16 cellular contexts compared by ENCODE assay signal in the genomic region with DNA sequence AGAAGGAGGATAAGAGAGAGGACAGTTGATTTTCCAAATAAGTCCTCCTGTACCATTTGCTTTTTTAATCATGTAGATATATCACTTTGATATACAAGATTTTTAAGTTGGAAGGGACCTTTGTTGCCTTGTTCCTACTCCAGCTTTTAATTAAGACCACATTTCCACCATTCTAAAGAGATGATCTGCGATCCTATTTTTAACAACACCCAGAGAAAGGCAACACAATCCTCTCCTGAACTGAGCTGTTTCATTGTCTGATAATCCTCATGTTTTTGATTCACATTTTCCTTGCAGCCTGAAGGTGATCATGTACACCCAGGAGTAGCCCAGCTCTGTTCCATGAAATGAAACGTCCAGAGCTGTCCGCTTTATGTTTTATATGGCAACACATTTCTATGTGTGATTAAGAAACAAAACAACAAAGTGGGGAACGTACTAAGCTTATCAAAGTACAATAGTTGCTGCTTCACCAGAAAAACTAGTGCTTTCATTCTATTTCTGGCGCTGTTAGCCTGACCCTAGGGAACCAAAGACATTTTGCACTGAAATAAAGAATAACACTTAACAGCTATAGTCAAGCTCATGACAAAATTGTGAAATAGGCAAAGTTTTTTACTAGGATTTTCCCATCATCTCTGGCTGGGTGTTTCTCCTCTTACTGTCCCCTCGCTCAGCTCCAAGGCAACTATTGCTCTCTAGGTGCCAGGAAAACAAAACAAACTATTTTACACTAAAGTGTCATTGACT. TPM values are rescaled to one million over a fixed set of nuclear protein-coding genes. Genes with fewer than 3 reads are reported as not detected.
DNase-seq lines count a peak whose midpoint lies in the region; ATAC-seq and TF ChIP-seq lines count a peak whose summit lies in the region.
"Had no signal": no experiment of that assay in that cellular context is flagged by ENCODE, and none has a peak within 500 bp of the region (broad histone marks: within the 10 kb centered on the region; RNA-seq: fewer than 3 reads in every experiment).

No MANE protein-coding gene starts in this region.

- H2AFZ ChIP-seq in MM.1S (ENCODE audit: low read length): no peak overlapping the region

- no peaks in the 10 kb centered on the region for H3K79me2 ChIP-seq in MM.1S (ENCODE audit: low read length)

- H3K27ac ChIP-seq in heart right ventricle (peak overlapping the region; percentile 14 to 91 (median 69)), rectal smooth muscle tissue (ENCODE audit: low read depth, low read length) (peak overlapping the region; percentile 41), MM.1S (ENCODE audit: low read length) (no peak overlapping the region)
- H3K27ac ChIP-seq: colonic mucosa had no signal

- no peaks in the 10 kb centered on the region for H3K36me3 ChIP-seq in heart right ventricle
- no peaks in the 10 kb centered on the region for H3K36me3 ChIP-seq in rectal smooth muscle tissue (ENCODE audit: control insufficient read depth, insufficient read depth, low read length)
- no peaks in the 10 kb centered on the region for H3K36me3 ChIP-seq in MM.1S (replicated peaks; ENCODE audit: insufficient read depth, low read length)
- H3K36me3 ChIP-seq: colonic mucosa had no signal

- H3F3A ChIP-seq in MM.1S (ENCODE audit: insufficient read depth, low read length): no peaks in the 10 kb centered on the region

- H3K27me3 ChIP-seq in heart right ventricle: no peaks in the 10 kb centered on the region
- H3K27me3 ChIP-seq in rectal smooth muscle tissue (ENCODE audit: control insufficient read depth, insufficient read depth, low read length): no peaks in the 10 kb centered on the region
- H3K27me3 ChIP-seq in MM.1S (replicated peaks; ENCODE audit: insufficient read depth, low read length): no peaks in the 10 kb centered on the region
- H3K27me3 ChIP-seq: colonic mucosa had no signal

- H4K20me1 ChIP-seq in MM.1S (ENCODE audit: insufficient read depth, low read length): no peaks in the 10 kb centered on the region

- WGBS in heart right ventricle, 2 donors: 35 to 44% methylated on average over 6 of the region's 6 CpGs

- H3K4me3 ChIP-seq in cardiac fibroblast (replicated peaks in 1 of 2; ENCODE audit: low read depth in 2 of 2, low read length in 2 of 2): no peak overlapping the region
- peak overlapping the region in 2 of 10 donors; percentile 4 to 8 for H3K4me3 ChIP-seq in heart right ventricle
- no peak overlapping the region for H3K4me3 ChIP-seq in rectal smooth muscle tissue (ENCODE audit: low read length)
- no peak overlapping the region for H3K4me3 ChIP-seq in MM.1S (ENCODE audit: low read length)
- H3K4me3 ChIP-seq: colonic mucosa had no signal

- ATAC-seq in heart right ventricle: peak in 7 of 8 donors; percentile 13 to 50 (median 30)
- no peak for ATAC-seq in HG02885 (IDR thresholded peaks at IDR 0.05; ENCODE audit: poor library complexity, unreplicated experiment)
- ATAC-seq: esophagus mucosa; PC-3; stimulated activated memory B cell treated with anti-CD40 and anti-IgM and Interleukin-4, amounts not matched to agents 10 μg/mL and 1 μg/mL and 100 μg/mL, for 72 hours had no signal

- H3K4me1 ChIP-seq in heart right ventricle (peaks cover 0 to 47% (median 21%) of the 10 kb centered on the region in 9 donors), rectal smooth muscle tissue (ENCODE audit: control insufficient read depth, insufficient read depth, low read length) (peaks cover 18% of the 10 kb centered on the region), MM.1S (ENCODE audit: low read length) (no peaks in the 10 kb centered on the region)

- H3K9me3 ChIP-seq in heart right ventricle (peaks cover 0 to 9% (median 0%) of the 10 kb centered on the region in 11 donors), MM.1S (replicated peaks; ENCODE audit: insufficient read depth, low read length) (no peaks in the 10 kb centered on the region)
- H3K9me3 ChIP-seq: colonic mucosa had no signal

- intact Hi-C loops in heart right ventricle (cut with DNase I): no loop called here

- H3K9ac ChIP-seq in rectal smooth muscle tissue (ENCODE audit: low read length) (no peak overlapping the region), MM.1S (ENCODE audit: low read length) (no peak overlapping the region)

- H3K4me2 ChIP-seq in MM.1S (ENCODE audit: low read depth, low read length): no peak overlapping the region

- no peak for TF ChIP-seq CTCF in cardiac fibroblast (IDR thresholded peaks at IDR 0.05; ENCODE audit: low read depth, low read length)
- TF ChIP-seq CTCF in heart right ventricle (IDR thresholded peaks at IDR 0.05): no peak
- no peak for TF ChIP-seq CTCF in MM.1S (IDR thresholded peaks at IDR 0.05; ENCODE audit: low read length)

- DNase-seq in AG08395 (ENCODE audit: low spot score) (peak; percentile 68), cardiac fibroblast (ENCODE audit: low read depth in 2 of 2) (peak; percentile 32 to 71), heart right ventricle (no peak), NCI-H1930 (lab: John Stamatoyannopoulos, UW) (no peak), middle frontal gyrus (ENCODE audit: extremely low spot score, low spot score) (no peak), MM.1S (no peak)
- DNase-seq: activated CD4-positive, CD25-positive, alpha-beta regulatory T cell; activated CD8-positive, alpha-beta memory T cell treated with anti-CD3 and anti-CD28 coated beads, Interleukin-2, amount 50 U/mL, for 4 hours; activated naive CD4-positive, alpha-beta T cell treated with anti-CD3 and anti-CD28 coated beads, Interleukin-2, amount 50 U/mL, for 16 hours; colonic mucosa; NCI-H1436 treated with DMSO at 0.1 percent for 48 hours; PC-3 had no signal

- H3K9me2 ChIP-seq in MM.1S (replicated peaks; ENCODE audit: insufficient read depth, low read length): no peaks in the 10 kb centered on the region

RNA-seq across cellular contexts. Expression of a gene that starts 22.6 kb away (rescaled TPM):
- total RNA-seq in heart right ventricle: 10 to 100 TPM in 8 of 10 donors, 1 to 10 TPM in 2; 9.7 to 18.0 (median 11.8) TPM
- polyA plus RNA-seq in heart right ventricle: 10 to 100 TPM; 12.5 to 19.8 TPM

Comparison
In these comparisons a context has a peak if more than half of its experiments do, and no peak if none do; other contexts are left out.
1. DNase-seq: peak in AG08395 (single experiment) and cardiac fibroblast (2 of 2); none in heart right ventricle (0 of 2), NCI-H1930 (0 of 2), middle frontal gyrus (single experiment) and MM.1S (single experiment).